Comparison of ENCODE assay signal across 15 cellular contexts in the genomic region with DNA sequence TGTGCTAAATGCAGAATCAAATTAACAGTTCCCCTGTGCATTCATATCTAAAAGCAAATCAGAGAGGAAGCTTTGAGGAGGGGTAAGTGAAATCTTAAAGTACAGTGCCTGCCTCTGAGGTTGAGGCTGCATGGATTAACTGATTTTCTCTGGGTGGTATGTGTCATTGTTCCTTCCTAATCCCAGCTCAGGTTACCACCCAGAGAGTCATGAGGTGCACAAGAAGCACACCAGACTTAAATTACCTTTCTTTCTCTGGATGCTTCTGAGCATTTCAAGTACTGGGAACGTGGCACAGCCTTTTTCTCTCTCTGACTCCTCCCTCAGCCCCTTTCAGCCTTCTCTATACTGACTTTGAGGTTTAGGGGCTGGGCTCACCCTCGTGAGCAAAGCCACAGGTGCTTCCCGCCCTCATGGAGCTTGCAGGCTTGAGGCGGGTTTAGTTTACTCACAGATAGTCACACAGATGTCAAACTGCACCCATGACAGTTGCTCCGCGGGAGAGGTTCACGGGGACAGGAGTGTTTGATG.
DNase-seq lines count a peak whose midpoint lies in the region; ATAC-seq, FAIRE-seq and TF ChIP-seq lines count a peak whose summit lies in the region.
"Had no signal": no experiment of that assay in that cellular context is flagged by ENCODE, and none has a peak within 500 bp of the region (broad histone marks: within the 10 kb centered on the region; RNA-seq: fewer than 3 reads in every experiment).

No MANE protein-coding gene starts in this region.

- intact Hi-C loops in activated CD4-positive, alpha-beta memory T cell treated with anti-CD3 and anti-CD28 coated beads for 36 hours (cut with micrococcal nuclease), result loop anchor here (2.0 kb wide), 1 partner anchor 22 kb away; no protein-coding TSS in a partner anchor

- TF ChIP-seq CTCF in NB4 (IDR thresholded peaks at IDR 0.05; ENCODE audit: low read depth, low read length) (no peak), D721Med (IDR thresholded peaks at IDR 0.05; ENCODE audit: insufficient read depth, missing control alignments) (no peak)

- peak; percentile 47 for DNase-seq in activated CD4-positive, alpha-beta T cell treated with anti-CD3 and anti-CD28 coated beads for 48 hours
- no peak for DNase-seq in activated CD4-positive, alpha-beta T cell treated with anti-CD3 and anti-CD28 coated beads for 1 hour
- DNase-seq in NB4 (ENCODE audit: low read depth), result peak; percentile 19
- DNase-seq in activated CD4-positive, alpha-beta memory T cell treated with anti-CD3 and anti-CD28 coated beads for 36 hours, result peak; percentile 58
- DNase-seq in naive thymus-derived CD8-positive, alpha-beta T cell, result peak in 1 of 10 donors; percentile 26
- DNase-seq in DMS 273 treated with DMSO at 0.1 percent for 48 hours (lab: John Stamatoyannopoulos, UW), result no peak
- no peak for DNase-seq in D721Med (ENCODE audit: insufficient read length, low spot score)
- DNase-seq: gastrocnemius medialis, immature natural killer cell, NCI-H1092 treated with DMSO at 0.1 percent for 48 hours, NCI-H748 treated with DMSO at 0.1 percent for 48 hours, Right ventricle myocardium superior, upper lobe of right lung had no signal

- no peaks in the 10 kb centered on the region for H3K27me3 Mint-ChIP-seq in activated CD4-positive, alpha-beta memory T cell treated with anti-CD3 and anti-CD28 coated beads for 36 hours
- H3K27me3 Mint-ChIP-seq in naive thymus-derived CD8-positive, alpha-beta T cell, result peaks cover 0 to 2% (median 0%) of the 10 kb centered on the region in 5 donors

- no peak for FAIRE-seq in D721Med (lab: Jason Lieb, UNC)

- H3K9me3 Mint-ChIP-seq in activated CD4-positive, alpha-beta memory T cell treated with anti-CD3 and anti-CD28 coated beads for 36 hours, result no peaks in the 10 kb centered on the region
- H3K9me3 Mint-ChIP-seq in naive thymus-derived CD8-positive, alpha-beta T cell, result no peaks in the 10 kb centered on the region

- ATAC-seq in naive thymus-derived CD8-positive, alpha-beta T cell, result peak; percentile 54 to 62
- no peak for ATAC-seq in HG03565 (IDR thresholded peaks at IDR 0.05; ENCODE audit: unreplicated experiment)
- ATAC-seq: gastrocnemius medialis, upper lobe of right lung had no signal

- H3K4me3 Mint-ChIP-seq in activated CD4-positive, alpha-beta memory T cell treated with anti-CD3 and anti-CD28 coated beads for 36 hours, result no peak overlapping the region
- H3K4me3 Mint-ChIP-seq in naive thymus-derived CD8-positive, alpha-beta T cell, result peak overlapping the region in 6 of 10 donors; percentile 27 to 59 (median 36)
- H3K4me3 Mint-ChIP-seq: immature natural killer cell had no signal

- H3K4me3 ChIP-seq in NB4 (ENCODE audit: low read depth, low read length), result no peak overlapping the region
- H3K4me3 ChIP-seq: gastrocnemius medialis, upper lobe of right lung had no signal

- peaks cover 61% of the 10 kb centered on the region for H3K4me1 Mint-ChIP-seq in activated CD4-positive, alpha-beta memory T cell treated with anti-CD3 and anti-CD28 coated beads for 36 hours (ENCODE audit: low read depth)
- H3K4me1 Mint-ChIP-seq in naive thymus-derived CD8-positive, alpha-beta T cell, result peaks cover 64 to 96% (median 82%) of the 10 kb centered on the region in 4 donors

- CTCF ChIA-PET in activated CD4-positive, alpha-beta memory T cell treated with anti-CD3 and anti-CD28 coated beads for 36 hours (lab: Charles Lee), result interaction anchor here (1.0 kb wide), 1 partner anchor 9 kb away, joined by 3 read pairs; no protein-coding TSS in a partner anchor

- no peak overlapping the region for H3K27ac Mint-ChIP-seq in activated CD4-positive, alpha-beta memory T cell treated with anti-CD3 and anti-CD28 coated beads for 36 hours
- H3K27ac Mint-ChIP-seq in naive thymus-derived CD8-positive, alpha-beta T cell, result peak overlapping the region in 9 of 10 donors; percentile 11 to 83 (median 51)
- H3K27ac Mint-ChIP-seq: immature natural killer cell, progenitor cell of endocrine pancreas had no signal

- H3K36me3 Mint-ChIP-seq in activated CD4-positive, alpha-beta memory T cell treated with anti-CD3 and anti-CD28 coated beads for 36 hours, result peaks cover 3% of the 10 kb centered on the region
- H3K36me3 Mint-ChIP-seq in naive thymus-derived CD8-positive, alpha-beta T cell, result peaks cover 0 to 5% (median 2%) of the 10 kb centered on the region in 3 donors

- POLR2A ChIA-PET in activated CD4-positive, alpha-beta memory T cell treated with anti-CD3 and anti-CD28 coated beads for 36 hours (lab: Charles Lee), result interaction anchor here (0.6 to 1.2 kb wide), 3 partner anchors 10 to 58 kb away, joined by 3 to 4 read pairs (median 3); no protein-coding TSS in a partner anchor
- POLR2A ChIA-PET in naive thymus-derived CD8-positive, alpha-beta T cell (lab: Charles Lee), result interaction anchor here (1.2 kb wide), 1 partner anchor 10 kb away, joined by 5 read pairs; no protein-coding TSS in a partner anchor

- no peak for TF ChIP-seq POLR2A in NB4 (IDR thresholded peaks at IDR 0.05; ENCODE audit: extremely low read depth, insufficient read length)

Comparison
In these comparisons a context has a peak if more than half of its experiments do, and no peak if none do; other contexts are left out.
1. DNase-seq: peak in activated CD4-positive, alpha-beta T cell treated with anti-CD3 and anti-CD28 coated beads for 48 hours (single experiment), NB4 (single experiment) and activated CD4-positive, alpha-beta memory T cell treated with anti-CD3 and anti-CD28 coated beads for 36 hours (single experiment); none in activated CD4-positive, alpha-beta T cell treated with anti-CD3 and anti-CD28 coated beads for 1 hour (single experiment), DMS 273 treated with DMSO at 0.1 percent for 48 hours (single experiment) and D721Med (single experiment).